Comparison of ENCODE assay signal across 19 cellular contexts in genomic region chr5:160444407-160444806, GRCh38. TPM values are rescaled to one million over a fixed set of nuclear protein-coding genes. Genes with fewer than 3 reads are reported as not detected.
A peak's percentile ranks its signal among the peaks of the same experiment; 100 is the strongest.
DNase-seq lines count a peak whose midpoint lies in the region; ATAC-seq, FAIRE-seq and TF ChIP-seq lines count a peak whose summit lies in the region.
"Had no signal": no experiment of that assay in that cellular context is flagged by ENCODE, and none has a peak within 500 bp of the region (broad histone marks: within the 10 kb centered on the region; RNA-seq: fewer than 3 reads in every experiment).

No MANE protein-coding gene starts in this region.

- RAD21 ChIA-PET in GM12878 (lab: Charles Lee; ENCODE audit: unreplicated experiment): interaction anchor here (0.8 to 7.8 kb wide), 6 partner anchors 8 to 63 kb away, joined by 3 to 329 read pairs (median 75); no protein-coding TSS in a partner anchor

- CTCF ChIA-PET in HepG2 (lab: Yijun Ruan, JAX; ENCODE audit: low intra/inter-chr PET ratio, low total read pairs): no interaction called here
- CTCF ChIA-PET in HEK293 (lab: Yijun Ruan, JAX): interaction anchor here (0.9 kb wide), 1 partner anchor 38 kb away, joined by 3 read pairs; no protein-coding TSS in a partner anchor
- CTCF ChIA-PET in GM12878 (lab: Yijun Ruan, JAX): interaction anchor here (0.9 to 7.7 kb wide), 6 partner anchors 8 to 400 kb away, joined by 3 to 235 read pairs (median 168); no protein-coding TSS in a partner anchor

- peak; percentile 22 for DNase-seq in HepG2 (ENCODE audit: low spot score)
- DNase-seq in right lobe of liver: no peak
- DNase-seq in GM12878 (ENCODE audit: low read depth, low spot score): no peak
- DNase-seq: ACHN; BE2C; C1 segment of cervical spinal cord; Caco-2; Calu3; CD4-positive, alpha-beta T cell; CD8-positive, alpha-beta T cell; DMS79 treated with DMSO at 0.1 percent for 48 hours; GF-D8 had no signal

- SMC1A ChIA-PET in GM12878 (lab: Charles Lee; ENCODE audit: uncharacterized antibody, unreplicated experiment): interaction anchor here (6.1 to 7.8 kb wide), 4 partner anchors 8 to 64 kb away, joined by 33 to 511 read pairs (median 212); no protein-coding TSS in a partner anchor

- TF ChIP-seq EP300 in HepG2 (IDR thresholded peaks at IDR 0.05; ENCODE audit: low read depth in 2 of 2, low read length in 2 of 2) (no peak; a peak in 1 of 4 replicates), HepG2 (CRISPR knock-in tag; IDR thresholded peaks at IDR 0.05; ENCODE audit: borderline replicate concordance) (no peak), GM12878 (IDR thresholded peaks at IDR 0.05; ENCODE audit: borderline replicate concordance in 1 of 2, control insufficient read depth in 1 of 2, low read depth in 2 of 2, low read length in 2 of 2) (no peak)

- ATAC-seq in HepG2 (no peak), right lobe of liver (no peak), GM12878 (no peak), GM19397 (IDR thresholded peaks at IDR 0.05; ENCODE audit: unreplicated experiment) (no peak), GM21423 (IDR thresholded peaks at IDR 0.05; ENCODE audit: unreplicated experiment) (no peak)
- ATAC-seq: CD8-positive, alpha-beta T cell had no signal

- FAIRE-seq in HepG2 (lab: Jason Lieb, UNC): no peak
- no peak for FAIRE-seq in GM12878 (lab: Jason Lieb, UNC)
- FAIRE-seq: D721Med, G401.6 had no signal

- H3K9ac ChIP-seq in HepG2 (ENCODE audit: insufficient read depth, low read depth, low read length) (no peak overlapping the region), GM12878 (ENCODE audit: control insufficient read depth, insufficient read depth, low read length) (no peak overlapping the region)
- H3K9ac ChIP-seq: BLaER1 had no signal

- POLR2A ChIA-PET in HepG2 (lab: Yijun Ruan, JAX): no interaction called here
- POLR2A ChIA-PET in HEK293 (lab: Yijun Ruan, JAX): no interaction called here
- POLR2A ChIA-PET in GM12878 (lab: Charles Lee): interaction anchor here (1.0 to 7.8 kb wide), 6 partner anchors 9 to 30 kb away, joined by 3 to 156 read pairs (median 6); no protein-coding TSS in a partner anchor

- H3K27me3 ChIP-seq in HepG2 (ENCODE audit: control insufficient read depth in 1 of 2, insufficient read depth in 2 of 2, low read length in 2 of 2) (peaks cover 0 to 1% of the 10 kb centered on the region in 2 experiments; a peak in 1 of 5 replicates), right lobe of liver (no peaks in the 10 kb centered on the region), GM12878 (replicated peaks in 1 of 2; ENCODE audit: control insufficient read depth in 2 of 2, insufficient read depth in 2 of 2, low read length in 1 of 2) (no peaks in the 10 kb centered on the region)
- H3K27me3 ChIP-seq: BLaER1 had no signal

- TF ChIP-seq RAD21 in HepG2 (CRISPR knock-in tag; IDR thresholded peaks at IDR 0.05) (no peak), GM12878 (IDR thresholded peaks at IDR 0.05; ENCODE audit: insufficient read depth, low read depth, low read length) (no peak)

- TF ChIP-seq CTCF in HepG2 (CRISPR knock-in tag; IDR thresholded peaks at IDR 0.05): no peak
- TF ChIP-seq CTCF in right lobe of liver (IDR thresholded peaks at IDR 0.05): no peak
- TF ChIP-seq CTCF in HEK293 (tag by site-specific recombination; IDR thresholded peaks at IDR 0.05): no peak
- TF ChIP-seq CTCF in GM12878 (IDR thresholded peaks at IDR 0.05 in 2 of 3, conservative IDR thresholded peaks at IDR 0.05 in 1 of 3; ENCODE audit: control insufficient read depth in 2 of 3, extremely low read depth in 1 of 3, insufficient read depth in 1 of 3, low read depth in 3 of 3, low read length in 3 of 3): no peak

- TF ChIP-seq POLR2A in HepG2 (IDR thresholded peaks at IDR 0.05; ENCODE audit: insufficient read depth in 1 of 2, low read depth in 2 of 2, low read length in 2 of 2): no peak
- TF ChIP-seq POLR2A in right lobe of liver (IDR thresholded peaks at IDR 0.05): no peak
- no peak for TF ChIP-seq POLR2A in GM12878 (IDR thresholded peaks at IDR 0.05; ENCODE audit: low read depth, low read length)

- H3K4me1 ChIP-seq in HepG2 (ENCODE audit: insufficient read depth, low read length) (peaks cover 26% of the 10 kb centered on the region), right lobe of liver (no peaks in the 10 kb centered on the region), HEK293 (ENCODE audit: control insufficient read depth, insufficient read depth, low read length) (no peaks in the 10 kb centered on the region), GM12878 (ENCODE audit: control insufficient read depth, insufficient read depth, low read length) (peaks cover 57% of the 10 kb centered on the region)
- H3K4me1 ChIP-seq: BE2C, Caco-2 had no signal

- intact Hi-C loops in HepG2 (cut with micrococcal nuclease; ENCODE audit: unreplicated experiment) (no loop called here), right lobe of liver (cut with DNase I) (no loop called here), GM12878 (cut with micrococcal nuclease; ENCODE audit: unreplicated experiment) (no loop called here)

- H3K4me3 ChIP-seq in HepG2 (replicated peaks in 1 of 3; ENCODE audit: insufficient read depth in 1 of 3, low read depth in 2 of 3, low read length in 3 of 3) (no peak overlapping the region), right lobe of liver (no peak overlapping the region), HEK293 (ENCODE audit: low read depth, low read length) (no peak overlapping the region), GM12878 (no peak overlapping the region)
- H3K4me3 ChIP-seq: BLaER1 had no signal

- BruUV-seq in HepG2 (replicated peaks; lab: Mats Ljungman, UMichigan): no TSS peak
- no TSS peak for BruUV-seq in GM12878 (replicated peaks; lab: Mats Ljungman, UMichigan)

- H3K9me3 ChIP-seq in HepG2 (ENCODE audit: low read length) (no peaks in the 10 kb centered on the region), right lobe of liver (no peaks in the 10 kb centered on the region), HEK293 (ENCODE audit: control insufficient read depth, insufficient read depth, low read depth, low read length) (no peaks in the 10 kb centered on the region), GM12878 (replicated peaks; ENCODE audit: control insufficient read depth, insufficient read depth, low read length) (peaks cover 8% of the 10 kb centered on the region)
- H3K9me3 ChIP-seq: BE2C, Caco-2 had no signal

- in situ Hi-C loops in HepG2 (cut with HindIII; ENCODE audit: extremely low pct_ligation_motif_present, low pct_unique_long_range_greater_than_20kb): no loop called here
- in situ Hi-C loops in GM12878 (cut with MboI): no loop called here

- H3K36me3 ChIP-seq in HepG2 (replicated peaks in 1 of 2; ENCODE audit: control insufficient read depth in 1 of 2, insufficient read depth in 2 of 2, low read length in 2 of 2) (no peaks in the 10 kb centered on the region), right lobe of liver (no peaks in the 10 kb centered on the region), HEK293 (ENCODE audit: control insufficient read depth in 2 of 2, insufficient read depth in 1 of 2, low read length in 2 of 2) (no peaks in the 10 kb centered on the region), GM12878 (ENCODE audit: control insufficient read depth in 2 of 2, insufficient read depth in 2 of 2, low read length in 1 of 2) (no peaks in the 10 kb centered on the region)
- H3K36me3 ChIP-seq: BE2C, BLaER1 had no signal

- H4K20me1 ChIP-seq in HepG2 (ENCODE audit: insufficient read depth, low read length): no peaks in the 10 kb centered on the region
- H4K20me1 ChIP-seq in GM12878 (ENCODE audit: control insufficient read depth, insufficient read depth): no peaks in the 10 kb centered on the region
- H4K20me1 ChIP-seq: BLaER1 had no signal

- WGBS in HepG2 (ENCODE audit: low lambda C conversion rate): 2% methylated on average over 1 of the region's 1 CpG
- WGBS in right lobe of liver (ENCODE audit: insufficient coverage, low coverage, low lambda C conversion rate, missing lambda C conversion rate): 40% methylated on average over 1 of the region's 1 CpG
- 88% methylated on average over 1 of the region's 1 CpG for WGBS in GM12878 (ENCODE audit: insufficient coverage, insufficient replicate concordance, low lambda C conversion rate, missing lambda C conversion rate)

- H3K4me2 ChIP-seq in HepG2 (ENCODE audit: low read depth, low read length): no peak overlapping the region
- no peak overlapping the region; the same call in 1 of the 2 replicates for H3K4me2 ChIP-seq in GM12878 (ENCODE audit: control insufficient read depth, insufficient read depth)
- H3K4me2 ChIP-seq: BLaER1 had no signal

- H3K27ac ChIP-seq in HepG2 (ENCODE audit: extremely low read length, insufficient read depth, low read length) (no peak overlapping the region), right lobe of liver (no peak overlapping the region), HEK293 (ENCODE audit: extremely low read depth, low read depth, low read length) (no peak overlapping the region), GM12878 (ENCODE audit: control insufficient read depth, insufficient read depth) (peak overlapping the region; percentile 81; the same call in 1 of the 2 replicates)
- H3K27ac ChIP-seq: 22Rv1, BLaER1 had no signal

- H2AFZ ChIP-seq in HepG2 (ENCODE audit: low read length) (no peak overlapping the region), GM12878 (ENCODE audit: control insufficient read depth, low read depth, low read length) (no peak overlapping the region)

- H3K79me2 ChIP-seq in HepG2 (ENCODE audit: insufficient read depth, low read length) (no peaks in the 10 kb centered on the region), GM12878 (ENCODE audit: control insufficient read depth, insufficient read depth, low read length) (peaks cover 39% of the 10 kb centered on the region)

RNA-seq across cellular contexts. Expression of gene PTTG1, which starts 22.8 kb away (rescaled TPM):
- 161 and 206 TPM in 2 replicates for total RNA-seq in HepG2 (2016; rRNA removed; fragmentation: Illumina TruSeq; extraction: Trizol)
- total RNA-seq in HepG2 (2016; cell fraction: cytosol; rRNA removed; fragmentation: Illumina TruSeq; extraction: Trizol; ENCODE audit: low read depth): 61.6 and 66.4 TPM in 2 replicates
- total RNA-seq in HepG2 (2016; cell fraction: insoluble cytoplasmic fraction; rRNA removed; fragmentation: Illumina TruSeq; extraction: Trizol): 157 and 223 TPM in 2 replicates
- 67.0 and 69.1 TPM in 2 replicates for total RNA-seq in HepG2 (2016; cell fraction: membrane; rRNA removed; fragmentation: Illumina TruSeq; extraction: Trizol)
- total RNA-seq in HepG2 (2016; cell fraction: nucleus; rRNA removed; fragmentation: Illumina TruSeq; extraction: Trizol): 66.0 and 73.6 TPM in 2 replicates
- polyA plus RNA-seq in HepG2 (2011; rRNA removed): 53.0 and 102 TPM in 2 replicates
- 166 and 211 TPM in 2 replicates for polyA plus RNA-seq in HepG2 (2011; cell fraction: cytosol; rRNA removed)
- 50.7 and 64.1 TPM in 2 replicates for polyA plus RNA-seq in HepG2 (2011; cell fraction: nucleus; rRNA removed)
- 42.2 and 101 TPM in 2 replicates for polyA plus RNA-seq in HepG2 (2012)
- 50.9 and 58.2 TPM in 2 replicates for polyA plus RNA-seq in HepG2 (2016; cell fraction: cytosol; fragmentation: Illumina TruSeq; extraction: Trizol; ENCODE audit: low read depth)
- polyA plus RNA-seq in HepG2 (2016; cell fraction: insoluble cytoplasmic fraction; fragmentation: Illumina TruSeq; extraction: Trizol; ENCODE audit: low read depth): 204 and 208 TPM in 2 replicates
- polyA plus RNA-seq in HepG2 (2016; cell fraction: membrane; fragmentation: Illumina TruSeq; extraction: Trizol; ENCODE audit: low read depth): 60.1 and 60.7 TPM in 2 replicates
- 84.3 and 91.2 TPM in 2 replicates for polyA plus RNA-seq in HepG2 (2016; cell fraction: nucleus; fragmentation: Illumina TruSeq; extraction: Trizol; ENCODE audit: insufficient read depth, low read depth)
- polyA minus RNA-seq in HepG2 (2011; rRNA and poly(A)+ RNA removed; ENCODE audit: low replicate concordance): 40.6 and 146 TPM in 2 replicates
- polyA minus RNA-seq in HepG2 (2011; cell fraction: cytosol; rRNA and poly(A)+ RNA removed): 17.1 and 33.2 TPM in 2 replicates
- 21.5 and 33.3 TPM in 2 replicates for polyA minus RNA-seq in HepG2 (2011; cell fraction: nucleus; rRNA and poly(A)+ RNA removed)
- total RNA-seq in right lobe of liver: 1 to 10 TPM in 3 of 6 experiments, under 1 TPM in 3; 0.51 to 5.9 (median 2.6) TPM
- 68.9 and 70.9 TPM in 2 replicates for total RNA-seq in GM12878 (2013; cell fraction: nucleolus; rRNA removed)
- 234 and 273 TPM in 2 replicates for total RNA-seq in GM12878 (2014; rRNA removed)
- total RNA-seq in GM12878 (2014; rRNA removed; fragmentation: Illumina TruSeq; extraction: Trizol): 301 TPM in 2 replicates
- 154 and 168 TPM in 2 replicates for total RNA-seq in GM12878 (2021)
- 244 TPM for polyA plus RNA-seq in GM12878 (2011; ENCODE audit: low read depth)
- 322 and 441 TPM in 2 replicates for polyA plus RNA-seq in GM12878 (2011; rRNA removed)
- polyA plus RNA-seq in GM12878 (2011; cell fraction: cytosol; rRNA removed): 515 and 857 TPM in 2 replicates
- 224 and 286 TPM in 2 replicates for polyA plus RNA-seq in GM12878 (2011; cell fraction: nucleus; rRNA removed)
- polyA plus RNA-seq in GM12878 (2012): 111 and 166 TPM in 2 replicates
- 609 and 993 TPM in 2 replicates for polyA plus RNA-seq in GM12878 (2014; fragmentation: Illumina TruSeq; extraction: Trizol)
- 1,000 to 10,000 TPM in 1 of 2 experiments, 100 to 1,000 TPM in 1; 946 to 1,033 TPM for polyA plus RNA-seq in GM12878 (2014; fragmentation: Nextera tagmentation; extraction: Ambion mirVana)
- 230 and 381 TPM in 2 replicates for polyA plus RNA-seq in GM12878 (2014; rRNA removed)
- 100 to 1,000 TPM; 372 to 407 TPM for polyA plus RNA-seq in GM12878 (2016; fragmentation: Nextera tagmentation; extraction: Ambion mirVana)
- 99.0 and 141 TPM in 2 replicates for polyA minus RNA-seq in GM12878 (2011; rRNA and poly(A)+ RNA removed)
- polyA minus RNA-seq in GM12878 (2011; cell fraction: cytosol; rRNA and poly(A)+ RNA removed): 31.5 and 38.2 TPM in 2 replicates
- polyA minus RNA-seq in GM12878 (2011; cell fraction: nucleus; rRNA and poly(A)+ RNA removed): 38.2 and 46.3 TPM in 2 replicates

RNA-seq across cellular contexts. Expression of gene SLU7, which starts 25.5 kb away (rescaled TPM):
- total RNA-seq in HepG2 (2016; rRNA removed; fragmentation: Illumina TruSeq; extraction: Trizol) (39.2 and 52.6 TPM in 2 replicates), right lobe of liver (10 to 100 TPM; 11.6 to 19.4 (median 17.0) TPM), GM12878 (2014; rRNA removed) (32.9 and 36.2 TPM in 2 replicates), GM12878 (2014; rRNA removed; fragmentation: Illumina TruSeq; extraction: Trizol) (51.9 and 56.0 TPM in 2 replicates), GM12878 (2021) (35.2 and 38.6 TPM in 2 replicates)
- 5.4 and 6.3 TPM in 2 replicates for total RNA-seq in HepG2 (2016; cell fraction: cytosol; rRNA removed; fragmentation: Illumina TruSeq; extraction: Trizol; ENCODE audit: low read depth)
- total RNA-seq in HepG2 (2016; cell fraction: insoluble cytoplasmic fraction; rRNA removed; fragmentation: Illumina TruSeq; extraction: Trizol): 37.1 and 52.6 TPM in 2 replicates
- 12.2 and 13.1 TPM in 2 replicates for total RNA-seq in HepG2 (2016; cell fraction: membrane; rRNA removed; fragmentation: Illumina TruSeq; extraction: Trizol)
- total RNA-seq in HepG2 (2016; cell fraction: nucleus; rRNA removed; fragmentation: Illumina TruSeq; extraction: Trizol): 23.3 and 25.9 TPM in 2 replicates
- polyA plus RNA-seq in HepG2 (2011; rRNA removed) (13.6 and 24.0 TPM in 2 replicates), GM12878 (2011; rRNA removed) (52.8 and 77.4 TPM in 2 replicates), GM12878 (2014; fragmentation: Illumina TruSeq; extraction: Trizol) (55.2 and 57.7 TPM in 2 replicates), GM12878 (2014; fragmentation: Nextera tagmentation; extraction: Ambion mirVana) (10 to 100 TPM; 40.9 to 41.2 TPM), GM12878 (2014; rRNA removed) (32.7 and 35.9 TPM in 2 replicates), GM12878 (2016; fragmentation: Nextera tagmentation; extraction: Ambion mirVana) (10 to 100 TPM; 53.4 to 54.0 TPM)
- 10.5 and 14.8 TPM in 2 replicates for polyA plus RNA-seq in HepG2 (2011; cell fraction: cytosol; rRNA removed)
- polyA plus RNA-seq in HepG2 (2011; cell fraction: nucleus; rRNA removed): 8.8 and 11.4 TPM in 2 replicates
- 36.7 and 47.7 TPM in 2 replicates for polyA plus RNA-seq in HepG2 (2012)
- 3.8 and 3.9 TPM in 2 replicates for polyA plus RNA-seq in HepG2 (2016; cell fraction: cytosol; fragmentation: Illumina TruSeq; extraction: Trizol; ENCODE audit: low read depth)
- polyA plus RNA-seq in HepG2 (2016; cell fraction: insoluble cytoplasmic fraction; fragmentation: Illumina TruSeq; extraction: Trizol; ENCODE audit: low read depth): 41.9 and 42.0 TPM in 2 replicates
- 4.5 and 5.5 TPM in 2 replicates for polyA plus RNA-seq in HepG2 (2016; cell fraction: membrane; fragmentation: Illumina TruSeq; extraction: Trizol; ENCODE audit: low read depth)
- 29.1 and 31.2 TPM in 2 replicates for polyA plus RNA-seq in HepG2 (2016; cell fraction: nucleus; fragmentation: Illumina TruSeq; extraction: Trizol; ENCODE audit: insufficient read depth, low read depth)
- polyA minus RNA-seq in HepG2 (2011; rRNA and poly(A)+ RNA removed; ENCODE audit: low replicate concordance): 3.7 and 8.6 TPM in 2 replicates
- 7.6 and 13.9 TPM in 2 replicates for polyA minus RNA-seq in HepG2 (2011; cell fraction: cytosol; rRNA and poly(A)+ RNA removed)
- polyA minus RNA-seq in HepG2 (2011; cell fraction: nucleus; rRNA and poly(A)+ RNA removed): 25.4 and 32.6 TPM in 2 replicates
- 36.9 and 53.4 TPM in 2 replicates for total RNA-seq in GM12878 (2013; cell fraction: nucleolus; rRNA removed)
- 47.3 TPM for polyA plus RNA-seq in GM12878 (2011; ENCODE audit: low read depth)
- polyA plus RNA-seq in GM12878 (2011; cell fraction: cytosol; rRNA removed): 12.9 and 15.4 TPM in 2 replicates
- polyA plus RNA-seq in GM12878 (2011; cell fraction: nucleus; rRNA removed): 30.5 and 31.1 TPM in 2 replicates
- 63.6 and 64.4 TPM in 2 replicates for polyA plus RNA-seq in GM12878 (2012)
- 23.0 and 30.4 TPM in 2 replicates for polyA minus RNA-seq in GM12878 (2011; rRNA and poly(A)+ RNA removed)
- 8.7 and 16.0 TPM in 2 replicates for polyA minus RNA-seq in GM12878 (2011; cell fraction: cytosol; rRNA and poly(A)+ RNA removed)
- polyA minus RNA-seq in GM12878 (2011; cell fraction: nucleus; rRNA and poly(A)+ RNA removed): 13.4 and 20.5 TPM in 2 replicates

RNA-seq across cellular contexts. Expression of gene FAM200C, which starts 44.6 kb away (rescaled TPM):
- total RNA-seq in HepG2 (2016; rRNA removed; fragmentation: Illumina TruSeq; extraction: Trizol): 4.7 and 6.4 TPM in 2 replicates
- total RNA-seq in HepG2 (2016; cell fraction: cytosol; rRNA removed; fragmentation: Illumina TruSeq; extraction: Trizol; ENCODE audit: low read depth): 1.4 and 1.5 TPM in 2 replicates
- total RNA-seq in HepG2 (2016; cell fraction: insoluble cytoplasmic fraction; rRNA removed; fragmentation: Illumina TruSeq; extraction: Trizol): 4.8 and 6.4 TPM in 2 replicates
- 2.7 and 2.8 TPM in 2 replicates for total RNA-seq in HepG2 (2016; cell fraction: membrane; rRNA removed; fragmentation: Illumina TruSeq; extraction: Trizol)
- 4.6 and 5.8 TPM in 2 replicates for total RNA-seq in HepG2 (2016; cell fraction: nucleus; rRNA removed; fragmentation: Illumina TruSeq; extraction: Trizol)
- polyA plus RNA-seq in HepG2 (2011; rRNA removed): 2.7 and 3.2 TPM in 2 replicates
- 1.2 and 1.5 TPM in 2 replicates for polyA plus RNA-seq in HepG2 (2011; cell fraction: cytosol; rRNA removed)
- polyA plus RNA-seq in HepG2 (2011; cell fraction: nucleus; rRNA removed): 2.3 and 3.1 TPM in 2 replicates
- polyA plus RNA-seq in HepG2 (2012): 2.5 and 3.8 TPM in 2 replicates
- polyA plus RNA-seq in HepG2 (2016; cell fraction: cytosol; fragmentation: Illumina TruSeq; extraction: Trizol; ENCODE audit: low read depth): 0.40 and 0.49 TPM in 2 replicates
- 3.9 and 4.4 TPM in 2 replicates for polyA plus RNA-seq in HepG2 (2016; cell fraction: insoluble cytoplasmic fraction; fragmentation: Illumina TruSeq; extraction: Trizol; ENCODE audit: low read depth)
- 0.83 and 1.1 TPM in 2 replicates for polyA plus RNA-seq in HepG2 (2016; cell fraction: membrane; fragmentation: Illumina TruSeq; extraction: Trizol; ENCODE audit: low read depth)
- polyA plus RNA-seq in HepG2 (2016; cell fraction: nucleus; fragmentation: Illumina TruSeq; extraction: Trizol; ENCODE audit: insufficient read depth, low read depth): 6.4 and 6.6 TPM in 2 replicates
- 2.0 and 3.0 TPM in 2 replicates for polyA minus RNA-seq in HepG2 (2011; rRNA and poly(A)+ RNA removed; ENCODE audit: low replicate concordance)
- polyA minus RNA-seq in HepG2 (2011; cell fraction: cytosol; rRNA and poly(A)+ RNA removed): 1.9 and 2.4 TPM in 2 replicates
- 8.4 and 11.1 TPM in 2 replicates for polyA minus RNA-seq in HepG2 (2011; cell fraction: nucleus; rRNA and poly(A)+ RNA removed)
- 1 to 10 TPM in 2 of 6 experiments, under 1 TPM in 4; 0.56 to 1.2 (median 0.95) TPM for total RNA-seq in right lobe of liver
- 10.5 and 11.7 TPM in 2 replicates for total RNA-seq in GM12878 (2013; cell fraction: nucleolus; rRNA removed)
- total RNA-seq in GM12878 (2014; rRNA removed): 2.0 and 2.5 TPM in 2 replicates
- total RNA-seq in GM12878 (2014; rRNA removed; fragmentation: Illumina TruSeq; extraction: Trizol): 2.5 and 2.6 TPM in 2 replicates
- total RNA-seq in GM12878 (2021): 2.0 and 2.4 TPM in 2 replicates
- polyA plus RNA-seq in GM12878 (2011; ENCODE audit: low read depth): 0.21 TPM
- polyA plus RNA-seq in GM12878 (2011; rRNA removed): 2.9 and 4.7 TPM in 2 replicates
- polyA plus RNA-seq in GM12878 (2011; cell fraction: cytosol; rRNA removed): 0.92 and 1.2 TPM in 2 replicates
- polyA plus RNA-seq in GM12878 (2011; cell fraction: nucleus; rRNA removed): 1.7 and 2.3 TPM in 2 replicates
- polyA plus RNA-seq in GM12878 (2012): 0.58 and 1.5 TPM in 2 replicates
- polyA plus RNA-seq in GM12878 (2014; fragmentation: Illumina TruSeq; extraction: Trizol): 1.3 and 2.0 TPM in 2 replicates
- 1 to 10 TPM; 1.0 to 1.2 TPM for polyA plus RNA-seq in GM12878 (2014; fragmentation: Nextera tagmentation; extraction: Ambion mirVana)
- polyA plus RNA-seq in GM12878 (2014; rRNA removed): 1.6 and 1.8 TPM in 2 replicates
- 1 to 10 TPM; 4.7 to 5.4 TPM for polyA plus RNA-seq in GM12878 (2016; fragmentation: Nextera tagmentation; extraction: Ambion mirVana)
- polyA minus RNA-seq in GM12878 (2011; rRNA and poly(A)+ RNA removed): 1.9 and 2.9 TPM in 2 replicates
- 0.40 and 0.42 TPM in 2 replicates for polyA minus RNA-seq in GM12878 (2011; cell fraction: cytosol; rRNA and poly(A)+ RNA removed)
- polyA minus RNA-seq in GM12878 (2011; cell fraction: nucleus; rRNA and poly(A)+ RNA removed): 1.9 and 3.1 TPM in 2 replicates

Comparison
In these comparisons a context has a peak if more than half of its experiments do, and no peak if none do; other contexts are left out.
1. RNA of gene PTTG1, which starts 22.8 kb away (total RNA-seq): 68.9 to 301 TPM in GM12878 and 61.6 to 223 TPM in HepG2; 0.51 to 5.9 TPM in right lobe of liver; every median in the first group is over 4 times any median in the second.